Comparison of ENCODE assay signal across 8 cellular contexts in genomic region chr7:45306752-45307305, GRCh38.
"Had no signal": no experiment of that assay in that cellular context is flagged by ENCODE, and none has a peak within 500 bp of the region (broad histone marks: within the 10 kb centered on the region; RNA-seq: fewer than 3 reads in every experiment).

No MANE protein-coding gene starts in this region.

- H2AFZ ChIP-seq: GM23248 had no signal

- H3K4me3 ChIP-seq: GM23248, HAP-1 had no signal

- H3K27ac ChIP-seq: GM23248, HL-60 had no signal

- DNase-seq: GM23248, GOT3, H7, HFFc6, IMR-90 had no signal

- ATAC-seq: HCT116 had no signal

- H3K36me3 ChIP-seq: HAP-1 had no signal

- H3K4me1 ChIP-seq: HAP-1 had no signal

- H3K9ac ChIP-seq: GM23248 had no signal
